Comparison of ENCODE assay signal across 21 cellular contexts in genomic region chr12:114221136-114221838, GRCh38.
DNase-seq lines count a peak whose midpoint lies in the region; ATAC-seq and TF ChIP-seq lines count a peak whose summit lies in the region.
"Had no signal": no experiment of that assay in that cellular context is flagged by ENCODE, and none has a peak within 500 bp of the region (broad histone marks: within the 10 kb centered on the region; RNA-seq: fewer than 3 reads in every experiment).

No MANE protein-coding gene starts in this region.

- H3K27me3 ChIP-seq in SJCRH30: peaks cover 3% of the 10 kb centered on the region; the same call in 1 of the 2 replicates

- peak; percentile 13 for DNase-seq in H4 (ENCODE audit: low spot score)
- DNase-seq in fibroblast of mammary gland (ENCODE audit: low read depth): peak; percentile 64
- peak; percentile 62 for DNase-seq in left ventricle myocardium superior
- peak; percentile 18 for DNase-seq in mucosa of gallbladder (ENCODE audit: low spot score)
- no peak for DNase-seq in activated T-helper 2 cell treated with anti-CD3 and anti-CD28 coated beads, Interferon-gamma antibody, Interleukin-2, Interleukin-4, amounts not matched to agents 10 μg/mL and 5 μg/mL and 100 μg/mL, durations not matched to agents 14 hours and 24 hours and 36 hours (ENCODE audit: low spot score)
- no peak for DNase-seq in SJCRH30
- DNase-seq: BE2C, DMS53, GF-D8, H7, MG63, NCI-H1048, NCI-H1417 treated with DMSO at 0.1 percent for 48 hours, NCI-H187, NCI-H446, NCI-H526 treated with DMSO at 0.1 percent for 48 hours, SHP77 had no signal

- H3K4me1 Mint-ChIP-seq in activated T-helper 2 cell treated with anti-CD3 and anti-CD28 coated beads, Interferon-gamma antibody, Interleukin-2, Interleukin-4, amounts not matched to agents 10 μg/mL and 5 μg/mL and 100 μg/mL, durations not matched to agents 14 hours and 24 hours and 36 hours (ENCODE audit: low read depth): no peaks in the 10 kb centered on the region

- H3K9me3 Mint-ChIP-seq in activated T-helper 2 cell treated with anti-CD3 and anti-CD28 coated beads, Interferon-gamma antibody, Interleukin-2, Interleukin-4, amounts not matched to agents 10 μg/mL and 5 μg/mL and 100 μg/mL, durations not matched to agents 14 hours and 24 hours and 36 hours: no peaks in the 10 kb centered on the region

- no peak overlapping the region for H3K4me3 Mint-ChIP-seq in activated T-helper 2 cell treated with anti-CD3 and anti-CD28 coated beads, Interferon-gamma antibody, Interleukin-2, Interleukin-4, amounts not matched to agents 10 μg/mL and 5 μg/mL and 100 μg/mL, durations not matched to agents 14 hours and 24 hours and 36 hours (ENCODE audit: low read depth)

- no peaks in the 10 kb centered on the region for H3K4me1 ChIP-seq in SJCRH30
- H3K4me1 ChIP-seq: A549, BE2C had no signal

- intact Hi-C loops in left ventricle myocardium superior (cut with micrococcal nuclease): no loop called here
- intact Hi-C loops in activated T-helper 2 cell treated with anti-CD3 and anti-CD28 coated beads, Interferon-gamma antibody, Interleukin-2, Interleukin-4, amounts not matched to agents 10 μg/mL and 5 μg/mL and 100 μg/mL, durations not matched to agents 14 hours and 24 hours and 36 hours (cut with micrococcal nuclease): no loop called here

- ATAC-seq in left ventricle myocardium superior: peak; percentile 56
- ATAC-seq in HG02852 (IDR thresholded peaks at IDR 0.05; ENCODE audit: unreplicated experiment): no peak
- ATAC-seq in GM18502 (IDR thresholded peaks at IDR 0.05; ENCODE audit: poor library complexity, unreplicated experiment): no peak
- ATAC-seq: A549, K562 had no signal

- H3K27ac Mint-ChIP-seq in activated T-helper 2 cell treated with anti-CD3 and anti-CD28 coated beads, Interferon-gamma antibody, Interleukin-2, Interleukin-4, amounts not matched to agents 10 μg/mL and 5 μg/mL and 100 μg/mL, durations not matched to agents 14 hours and 24 hours and 36 hours: no peak overlapping the region

- H3K27ac ChIP-seq in SJCRH30: no peak overlapping the region
- H3K27ac ChIP-seq: A549 had no signal

- H3K4me3 ChIP-seq in fibroblast of mammary gland (ENCODE audit: control insufficient read depth, low read depth, low read length): no peak overlapping the region
- H3K4me3 ChIP-seq in SJCRH30: no peak overlapping the region
- H3K4me3 ChIP-seq: A549, K562, MG63 had no signal

- no peak for TF ChIP-seq CTCF in fibroblast of mammary gland (conservative IDR thresholded peaks at IDR 0.05; ENCODE audit: control insufficient read depth, insufficient read depth, low read depth, low read length)

- no peaks in the 10 kb centered on the region for H3K36me3 Mint-ChIP-seq in activated T-helper 2 cell treated with anti-CD3 and anti-CD28 coated beads, Interferon-gamma antibody, Interleukin-2, Interleukin-4, amounts not matched to agents 10 μg/mL and 5 μg/mL and 100 μg/mL, durations not matched to agents 14 hours and 24 hours and 36 hours (ENCODE audit: low read depth)

- H3K27me3 Mint-ChIP-seq in activated T-helper 2 cell treated with anti-CD3 and anti-CD28 coated beads, Interferon-gamma antibody, Interleukin-2, Interleukin-4, amounts not matched to agents 10 μg/mL and 5 μg/mL and 100 μg/mL, durations not matched to agents 14 hours and 24 hours and 36 hours (ENCODE audit: low read depth): no peaks in the 10 kb centered on the region

- H3K36me3 ChIP-seq in SJCRH30: no peaks in the 10 kb centered on the region
- H3K36me3 ChIP-seq: BE2C, MG63 had no signal

- no peaks in the 10 kb centered on the region for H3K9me3 ChIP-seq in SJCRH30 (replicated peaks)
- H3K9me3 ChIP-seq: A549, BE2C, MG63 had no signal

Comparison
In these comparisons a context has a peak if more than half of its experiments do, and no peak if none do; other contexts are left out.
1. DNase-seq: peak in H4 (single experiment), fibroblast of mammary gland (single experiment), left ventricle myocardium superior (single experiment) and mucosa of gallbladder (single experiment); none in activated T-helper 2 cell treated with anti-CD3 and anti-CD28 coated beads, Interferon-gamma antibody, Interleukin-2, Interleukin-4, amounts not matched to agents 10 μg/mL and 5 μg/mL and 100 μg/mL, durations not matched to agents 14 hours and 24 hours and 36 hours (single experiment) and SJCRH30 (0 of 2).